2 cellular contexts compared by ENCODE assay signal in genomic region chr16:50630394-50631020, GRCh38.
TF ChIP-seq lines count a peak whose summit lies in the region.

No MANE protein-coding gene starts in this region.

TF ChIP-seq in IMR-90, 13 proteins besides CTCF, POLR2A, EP300 and RAD21:
- TF ChIP-seq CEBPB (IDR thresholded peaks at IDR 0.05; ENCODE audit: low read depth, low read length) (no peak), SMC3 (IDR thresholded peaks at IDR 0.05; ENCODE audit: low read depth, low read length) (no peak), MAFK (IDR thresholded peaks at IDR 0.05; ENCODE audit: low read depth, low read length) (no peak), BHLHE40 (IDR thresholded peaks at IDR 0.05; ENCODE audit: low read depth, low read length) (no peak), MAZ (IDR thresholded peaks at IDR 0.05; ENCODE audit: borderline replicate concordance, low read depth, low read length) (no peak), ELK1 (IDR thresholded peaks at IDR 0.05; ENCODE audit: borderline replicate concordance, low read depth, low read length) (no peak), FOS (IDR thresholded peaks at IDR 0.05; ENCODE audit: low read depth, low read length) (no peak), RFX5 (IDR thresholded peaks at IDR 0.05; ENCODE audit: low read depth, low read length) (no peak), MXI1 (IDR thresholded peaks at IDR 0.05; ENCODE audit: borderline replicate concordance, low read depth, low read length) (no peak), NFE2L2 (IDR thresholded peaks at IDR 0.05; ENCODE audit: low read depth, low read length) (no peak), USF2 (IDR thresholded peaks at IDR 0.05; ENCODE audit: low read depth, low read length) (no peak), CHD1 (IDR thresholded peaks at IDR 0.05; ENCODE audit: low read depth, low read length) (no peak), RCOR1 (IDR thresholded peaks at IDR 0.05; ENCODE audit: insufficient replicate concordance, low read length) (no peak)

TF ChIP-seq in WTC11, 78 proteins besides CTCF, POLR2A, EP300 and RAD21:
- TF ChIP-seq ZNF232 (CRISPR knock-in tag; IDR thresholded peaks at IDR 0.05) (no peak), ESRRA (CRISPR knock-in tag; IDR thresholded peaks at IDR 0.05; ENCODE audit: borderline replicate concordance) (no peak), SMAD3 (CRISPR knock-in tag; IDR thresholded peaks at IDR 0.05; ENCODE audit: borderline replicate concordance) (no peak), NFE2L1 (CRISPR knock-in tag; IDR thresholded peaks at IDR 0.05) (no peak), MXD4 (CRISPR knock-in tag; IDR thresholded peaks at IDR 0.05; ENCODE audit: borderline replicate concordance) (no peak), E2F4 (CRISPR knock-in tag; IDR thresholded peaks at IDR 0.05; ENCODE audit: borderline replicate concordance, low read depth) (no peak), AR (CRISPR knock-in tag; IDR thresholded peaks at IDR 0.05) (no peak), STAT6 (CRISPR knock-in tag; conservative IDR thresholded peaks at IDR 0.05; ENCODE audit: low read depth) (no peak), SP1 (CRISPR knock-in tag; conservative IDR thresholded peaks at IDR 0.05) (no peak), NR1H2 (CRISPR knock-in tag; IDR thresholded peaks at IDR 0.05) (no peak)
